ENCODE assay signal across 22 cellular contexts in genomic region chr12:58567189-58567588, GRCh38.
"Had no signal": no experiment of that assay in that cellular context is flagged by ENCODE, and none has a peak within 500 bp of the region (broad histone marks: within the 10 kb centered on the region; RNA-seq: fewer than 3 reads in every experiment).

No MANE protein-coding gene starts in this region.

- H3K4me2 ChIP-seq: neural progenitor cell had no signal

- H3K4me1 ChIP-seq: heart left ventricle, neural progenitor cell, pancreas, suprapubic skin had no signal

- H3K4me3 ChIP-seq: dorsolateral prefrontal cortex, heart left ventricle, mucosa of descending colon, neural progenitor cell, pancreas, suprapubic skin, thyroid gland had no signal

- ATAC-seq: esophagus mucosa; heart left ventricle; left lobe of liver; mucosa of descending colon; naive thymus-derived CD8-positive, alpha-beta T cell; pancreas; right cardiac atrium; stimulated activated effector memory CD8-positive, alpha-beta T cell treated with anti-CD3 and anti-CD28 coated beads, Interleukin-12 subunit alpha, Interleukin-12 subunit beta, amount 100 ng/mL, for 72 hours; stimulated activated naive CD8-positive, alpha-beta T cell treated with anti-CD3 and anti-CD28 coated beads, Interleukin-15, Interleukin-2, amounts not matched to agents 100 U/mL and 50 U/mL, for 24 hours had no signal

- H3K27me3 ChIP-seq: dorsolateral prefrontal cortex, heart left ventricle, neural progenitor cell, pancreas, suprapubic skin, thyroid gland had no signal

- H3K27ac ChIP-seq: dorsolateral prefrontal cortex, heart left ventricle, neural progenitor cell, pancreas, suprapubic skin, thyroid gland had no signal

- H3K9ac ChIP-seq: neural progenitor cell had no signal

- DNase-seq: cortex of kidney; dorsolateral prefrontal cortex; effector CD8-positive, alpha-beta T cell; heart left ventricle; islet precursor cell; mammary epithelial cell; mucosa of descending colon; naive thymus-derived CD8-positive, alpha-beta T cell; nucleus accumbens; pancreas; right cardiac atrium; stimulated activated CD4-positive, alpha-beta T cell treated with anti-CD3 and anti-CD28 coated beads, Interleukin-4, amount 100 ng/mL, for 1 hour; stimulated activated CD8-positive, alpha-beta memory T cell treated with anti-CD3 and anti-CD28 coated beads, Interleukin-4, amount 100 ng/mL, for 48 hours; stimulated activated naive CD8-positive, alpha-beta T cell treated with anti-CD3 and anti-CD28 coated beads, Interleukin-15, Interleukin-2, amounts not matched to agents 100 U/mL and 50 U/mL, for 24 hours; thyroid gland had no signal

- H3K36me3 ChIP-seq: heart left ventricle, neural progenitor cell, pancreas, suprapubic skin, thyroid gland had no signal

- FAIRE-seq: frontal cortex, pancreas, urothelium cell line had no signal

- H3K9me3 ChIP-seq: heart left ventricle, mucosa of descending colon, pancreas, suprapubic skin, thyroid gland had no signal

- H2AFZ ChIP-seq: neural progenitor cell had no signal
